ENCODE assay signal across 8 cellular contexts in genomic region chr17:10698116-10698818, GRCh38. TPM values are rescaled to one million over a fixed set of nuclear protein-coding genes. Genes with fewer than 3 reads are reported as not detected.
DNase-seq lines count a peak whose midpoint lies in the region; ATAC-seq, FAIRE-seq and TF ChIP-seq lines count a peak whose summit lies in the region.

No MANE protein-coding gene starts in this region.

- H2BK15ac ChIP-seq in H1 (ENCODE audit: low read length) = no peak overlapping the region

- TF ChIP-seq POLR2A in H1 (IDR thresholded peaks at IDR 0.05; ENCODE audit: control extremely low read depth in 1 of 2, low read depth in 2 of 2, low read length in 2 of 2) = peak in 1 of 2 experiments; percentile 29; a peak in 1 of 3 replicates

- WGBS in H1 (ENCODE audit: extremely low coverage in 1 of 2, insufficient coverage in 1 of 2, insufficient read length in 1 of 2, insufficient replicate concordance in 2 of 2, low coverage in 1 of 2, low lambda C conversion rate in 2 of 2, missing lambda C conversion rate in 1 of 2), 2 experiments = 35% methylated on average over 17 of the region's 17 CpGs; no CpG with 5 or more reads in 1 of the 2 experiments

- H4K91ac ChIP-seq in H1 (replicated peaks; ENCODE audit: insufficient read length, low read length) = no peak overlapping the region

- peak overlapping the region; percentile 81 to 93 for H3K4me3 ChIP-seq in Panc1 (ENCODE audit: low read depth in 2 of 2, low read length in 2 of 2)
- peak overlapping the region; percentile 76 to 97 (median 84) for H3K4me3 ChIP-seq in H1 (ENCODE audit: extremely low read depth in 1 of 4, insufficient read depth in 2 of 4, low read depth in 3 of 4, low read length in 4 of 4)
- H3K4me3 ChIP-seq in mucosa of rectum (ENCODE audit: low read length in 2 of 2) = peak overlapping the region; percentile 79 to 93

- peaks cover 0 to 5% of the 10 kb centered on the region in 2 experiments for H4K20me1 ChIP-seq in H1 (replicated peaks in 1 of 2; ENCODE audit: control insufficient read depth in 1 of 2, insufficient read depth in 2 of 2, low read length in 2 of 2)

- no peak for TF ChIP-seq RAD21 in H1 (IDR thresholded peaks at IDR 0.05 in 1 of 2, conservative IDR thresholded peaks at IDR 0.05 in 1 of 2; ENCODE audit: low read depth in 2 of 2, low read length in 2 of 2)

- H2BK120ac ChIP-seq in H1 (replicated peaks; ENCODE audit: low read depth, low read length) = no peak overlapping the region

- H3K9ac ChIP-seq in H1 (replicated peaks in 1 of 4; ENCODE audit: extremely low read depth in 1 of 4, low read depth in 3 of 4, low read length in 3 of 4) (peak overlapping the region in 3 of 4 experiments; percentile 49 to 79 (median 76); a peak in 5 of 7 replicates), mucosa of rectum (ENCODE audit: low read depth in 1 of 2, low read length in 2 of 2) (peak overlapping the region; percentile 94 to 97)

- H3K4me1 ChIP-seq in Panc1 (ENCODE audit: control insufficient read depth, insufficient read depth, low read length) (peaks cover 4% of the 10 kb centered on the region; the same call in 1 of the 2 replicates), H1 (replicated peaks in 1 of 4; ENCODE audit: control insufficient read depth in 3 of 4, insufficient read depth in 4 of 4, low read length in 3 of 4) (no peaks in the 10 kb centered on the region), mucosa of rectum (ENCODE audit: control insufficient read depth in 2 of 2, insufficient read depth in 2 of 2, low read length in 2 of 2) (peaks cover 9 to 10% of the 10 kb centered on the region in 2 donors)

- TSS peak; percentile 87 for BruUV-seq in Panc1 (replicated peaks; lab: Mats Ljungman, UMichigan)

- H2AFZ ChIP-seq in H1 (ENCODE audit: low read length) = 0 out of 2 replicates have a peak overlapping the region, but pooled peaks have one; percentile 51

- H3K18ac ChIP-seq in H1 (ENCODE audit: extremely low read depth, low read length) = no peak overlapping the region; the same call in 1 of the 2 replicates

- no peak for FAIRE-seq in H1 (lab: Jason Lieb, UNC)

- no peaks in the 10 kb centered on the region for H3K9me3 ChIP-seq in Panc1 (ENCODE audit: control insufficient read depth, insufficient read depth, low read depth, low read length)
- H3K9me3 ChIP-seq in H1 (ENCODE audit: insufficient read depth in 2 of 2, low read depth in 1 of 2, low read length in 1 of 2) = no peaks in the 10 kb centered on the region
- no peaks in the 10 kb centered on the region for H3K9me3 ChIP-seq in mucosa of rectum (ENCODE audit: control insufficient read depth in 2 of 2, low read length in 2 of 2)

- peak overlapping the region; percentile 72 for H4K5ac ChIP-seq in H1 (ENCODE audit: insufficient read length, low read depth, low read length)

- H3K4ac ChIP-seq in H1 (replicated peaks; ENCODE audit: insufficient read length, low read depth, low read length) = no peak overlapping the region

- H3K36me3 ChIP-seq in Panc1 (ENCODE audit: control insufficient read depth, insufficient read depth, low read length) (peaks cover 12% of the 10 kb centered on the region), H1 (ENCODE audit: control insufficient read depth in 2 of 4, insufficient read depth in 4 of 4, low read length in 3 of 4) (peaks cover 0 to 26% (median 11%) of the 10 kb centered on the region in 4 experiments; a peak in 5 of 8 replicates), mucosa of rectum (ENCODE audit: control insufficient read depth in 2 of 2, insufficient read depth in 2 of 2, low read length in 2 of 2) (peaks cover 10 to 16% of the 10 kb centered on the region in 2 donors)

- no peak overlapping the region for H4K8ac ChIP-seq in H1 (ENCODE audit: extremely low read depth, insufficient read depth, low read length)

- no peaks in the 10 kb centered on the region for H3K79me1 ChIP-seq in H1 (ENCODE audit: low read depth, low read length)

- no peak overlapping the region for H3K56ac ChIP-seq in H1 (replicated peaks; ENCODE audit: insufficient read length, low read depth, low read length)

- no peak overlapping the region for H2BK20ac ChIP-seq in H1 (ENCODE audit: low read length)

- H3K79me2 ChIP-seq in H1 (ENCODE audit: control insufficient read depth in 1 of 2, insufficient read depth in 2 of 2, low read length in 2 of 2) = peaks cover 8 to 49% of the 10 kb centered on the region in 2 experiments

- no peak for ATAC-seq in Panc1
- no peak for ATAC-seq in HG02623 (IDR thresholded peaks at IDR 0.05; ENCODE audit: unreplicated experiment)

- TF ChIP-seq CTCF in Panc1 (IDR thresholded peaks at IDR 0.05) (no peak), H1 (IDR thresholded peaks at IDR 0.05; ENCODE audit: control extremely low read depth in 1 of 3, insufficient read depth in 1 of 3, low read depth in 1 of 3, low read length in 3 of 3) (no peak)

- H2BK12ac ChIP-seq in H1 (ENCODE audit: low read depth, low read length) = no peak overlapping the region

- DNase-seq in DMS153 treated with DMSO at 0.1 percent for 48 hours (lab: John Stamatoyannopoulos, UW; ENCODE audit: unreplicated experiment) (peak; percentile 0), DMS153 (lab: John Stamatoyannopoulos, UW) (no peak), Panc1 (ENCODE audit: low read depth, low spot score) (no peak), H1 (ENCODE audit: low read depth in 1 of 2, low spot score in 2 of 2) (no peak), DMS79 (lab: John Stamatoyannopoulos, UW) (no peak), NCI-H2081 treated with DMSO at 0.1 percent for 48 hours (lab: John Stamatoyannopoulos, UW) (no peak)

- H3K23me2 ChIP-seq in H1 (ENCODE audit: low read depth, low read length) = peaks cover 3% of the 10 kb centered on the region; the same call in 1 of the 2 replicates

- intact Hi-C loops in Panc1 (cut with micrococcal nuclease; ENCODE audit: unreplicated experiment) = no loop called here

- no peaks in the 10 kb centered on the region for H3K27me3 ChIP-seq in Panc1 (ENCODE audit: control insufficient read depth, insufficient read depth, low read length)
- H3K27me3 ChIP-seq in H1 (replicated peaks in 1 of 4; ENCODE audit: control insufficient read depth in 3 of 4, extremely low read depth in 1 of 4, insufficient read depth in 3 of 4, low read length in 3 of 4) = no peaks in the 10 kb centered on the region
- H3K27me3 ChIP-seq in mucosa of rectum (ENCODE audit: control insufficient read depth in 2 of 2, insufficient read depth in 2 of 2, low read length in 2 of 2) = no peaks in the 10 kb centered on the region

- in situ Hi-C loops in Panc1 (cut with HindIII; ENCODE audit: low pct_unique_long_range_greater_than_20kb, low sequenced_read_pairs) = no loop called here

- no peak overlapping the region for H2AK5ac ChIP-seq in H1 (ENCODE audit: low read depth, low read length)

- CTCF ChIA-PET in Panc1 (lab: Charles Lee) (no interaction called here), H1 (lab: Charles Lee; ENCODE audit: partially characterized antibody) (no interaction called here)

- peak overlapping the region; percentile 93 for H3K27ac ChIP-seq in Panc1 (ENCODE audit: low read length)
- H3K27ac ChIP-seq in H1 (ENCODE audit: low read depth, low read length) = peak overlapping the region; percentile 85
- peak overlapping the region; percentile 90 to 93 for H3K27ac ChIP-seq in mucosa of rectum (ENCODE audit: low read depth in 2 of 2, low read length in 2 of 2)

- POLR2A ChIA-PET in Panc1 (lab: Charles Lee) = no interaction called here
- POLR2A ChIA-PET in H1 (lab: Charles Lee; ENCODE audit: partially characterized antibody) = no interaction called here

- TF ChIP-seq EP300 in H1 (IDR thresholded peaks at IDR 0.05; ENCODE audit: borderline replicate concordance in 1 of 2, low read depth in 2 of 2, low read length in 2 of 2) = no peak

- H3K23ac ChIP-seq in H1 (ENCODE audit: insufficient read length) = no peak overlapping the region

- H3K4me2 ChIP-seq in H1 (ENCODE audit: insufficient read depth in 1 of 2, low read depth in 2 of 2, low read length in 2 of 2) = peak overlapping the region; percentile 79 to 91

- H3K14ac ChIP-seq in H1 (ENCODE audit: insufficient read length) = no peak overlapping the region

- H2BK5ac ChIP-seq in H1 (ENCODE audit: low read depth, low read length) = no peak overlapping the region

RNA-seq across cellular contexts. Expression of gene ADPRM, which starts 0.9 kb away (rescaled TPM):
- total RNA-seq in Panc1 (2021; ENCODE audit: unreplicated experiment) = 2.4 TPM
- 2.3 TPM for polyA plus RNA-seq in Panc1 (2012; ENCODE audit: insufficient read length)
- total RNA-seq in H1 (2021; fragmentation: NEBNext Ultra II Directional; extraction: Animal tissue kit (Norgen Biotek cat#: 25700)) = 6.0 and 6.7 TPM in 2 replicates
- polyA plus RNA-seq in H1 (2011; rRNA removed) = 4.6 and 7.9 TPM in 2 replicates
- 7.0 TPM for polyA plus RNA-seq in H1 (2011; cell fraction: cytosol; rRNA removed)
- 2.3 TPM for polyA plus RNA-seq in H1 (2011; cell fraction: nucleus; rRNA removed)
- polyA plus RNA-seq in H1 (2012, experiment 1 of 2) = 6.5 to 10.8 TPM (median 7.0 TPM) in 4 replicates
- 0.98 TPM for polyA plus RNA-seq in H1 (2012, experiment 2 of 2)
- polyA plus RNA-seq in H1 (2013, experiment 1 of 2) = 6.1 TPM
- polyA plus RNA-seq in H1 (2013, experiment 2 of 2) = 5.7 TPM
- 7.6 and 10.8 TPM in 2 replicates for polyA minus RNA-seq in H1 (2011; rRNA and poly(A)+ RNA removed)
- polyA minus RNA-seq in H1 (2011; cell fraction: cytosol; rRNA and poly(A)+ RNA removed) = 3.4 TPM
- 8.0 TPM for polyA minus RNA-seq in H1 (2011; cell fraction: nucleus; rRNA and poly(A)+ RNA removed)

RNA-seq across cellular contexts. Expression of gene SCO1, which starts 0.9 kb away (rescaled TPM):
- 28.0 TPM for total RNA-seq in Panc1 (2021; ENCODE audit: unreplicated experiment)
- 21.7 TPM for polyA plus RNA-seq in Panc1 (2012; ENCODE audit: insufficient read length)
- 60.3 and 61.8 TPM in 2 replicates for total RNA-seq in H1 (2021; fragmentation: NEBNext Ultra II Directional; extraction: Animal tissue kit (Norgen Biotek cat#: 25700))
- polyA plus RNA-seq in H1 (2011; rRNA removed) = 16.6 and 18.7 TPM in 2 replicates
- 24.3 TPM for polyA plus RNA-seq in H1 (2011; cell fraction: cytosol; rRNA removed)
- polyA plus RNA-seq in H1 (2011; cell fraction: nucleus; rRNA removed) = 34.1 TPM
- 26.2 to 37.1 TPM (median 31.3 TPM) in 4 replicates for polyA plus RNA-seq in H1 (2012, experiment 1 of 2)
- polyA plus RNA-seq in H1 (2012, experiment 2 of 2) = 7.5 TPM
- 24.2 TPM for polyA plus RNA-seq in H1 (2013, experiment 1 of 2)
- 28.4 TPM for polyA plus RNA-seq in H1 (2013, experiment 2 of 2)
- 19.4 and 25.1 TPM in 2 replicates for polyA minus RNA-seq in H1 (2011; rRNA and poly(A)+ RNA removed)
- 36.3 TPM for polyA minus RNA-seq in H1 (2011; cell fraction: cytosol; rRNA and poly(A)+ RNA removed)
- 74.1 TPM for polyA minus RNA-seq in H1 (2011; cell fraction: nucleus; rRNA and poly(A)+ RNA removed)

RNA-seq across cellular contexts. Expression of gene TMEM220, which starts 31.6 kb away (rescaled TPM):
- 9.3 TPM for total RNA-seq in Panc1 (2021; ENCODE audit: unreplicated experiment)
- 9.6 TPM for polyA plus RNA-seq in Panc1 (2012; ENCODE audit: insufficient read length)
- 3.8 and 4.2 TPM in 2 replicates for total RNA-seq in H1 (2021; fragmentation: NEBNext Ultra II Directional; extraction: Animal tissue kit (Norgen Biotek cat#: 25700))
- polyA plus RNA-seq in H1 (2011; rRNA removed) = 2.8 and 4.1 TPM in 2 replicates
- 2.7 TPM for polyA plus RNA-seq in H1 (2011; cell fraction: cytosol; rRNA removed)
- polyA plus RNA-seq in H1 (2011; cell fraction: nucleus; rRNA removed) = 1.8 TPM
- polyA plus RNA-seq in H1 (2012, experiment 1 of 2) = 3.6 to 8.5 TPM (median 4.9 TPM) in 4 replicates
- polyA plus RNA-seq in H1 (2012, experiment 2 of 2) = 1.5 TPM
- polyA plus RNA-seq in H1 (2013, experiment 1 of 2) = 7.0 TPM
- 6.6 TPM for polyA plus RNA-seq in H1 (2013, experiment 2 of 2)
- polyA minus RNA-seq in H1 (2011; rRNA and poly(A)+ RNA removed) = 5.2 and 5.4 TPM in 2 replicates
- 1.5 TPM for polyA minus RNA-seq in H1 (2011; cell fraction: cytosol; rRNA and poly(A)+ RNA removed)
- 6.1 TPM for polyA minus RNA-seq in H1 (2011; cell fraction: nucleus; rRNA and poly(A)+ RNA removed)

RNA-seq across cellular contexts. Expression of gene MYH3, which starts 41.2 kb away (rescaled TPM):
- 1.6 TPM for total RNA-seq in Panc1 (2021; ENCODE audit: unreplicated experiment)
- polyA plus RNA-seq in Panc1 (2012; ENCODE audit: insufficient read length) = 0.91 TPM
- total RNA-seq in H1 (2021; fragmentation: NEBNext Ultra II Directional; extraction: Animal tissue kit (Norgen Biotek cat#: 25700)) = 0.99 and 1.8 TPM in 2 replicates
- polyA plus RNA-seq in H1 (2011; rRNA removed) = 0.65 and 1.6 TPM in 2 replicates
- 1.7 TPM for polyA plus RNA-seq in H1 (2011; cell fraction: cytosol; rRNA removed)
- 3.9 TPM for polyA plus RNA-seq in H1 (2011; cell fraction: nucleus; rRNA removed)
- 1.7 to 2.0 TPM (median 2.0 TPM) in 4 replicates for polyA plus RNA-seq in H1 (2012, experiment 1 of 2)
- polyA plus RNA-seq in H1 (2012, experiment 2 of 2) = 0.25 TPM
- polyA plus RNA-seq in H1 (2013, experiment 1 of 2) = 2.1 TPM
- 1.4 TPM for polyA plus RNA-seq in H1 (2013, experiment 2 of 2)
- polyA minus RNA-seq in H1 (2011; rRNA and poly(A)+ RNA removed) = 0.95 and 1.2 TPM in 2 replicates
- 1.4 TPM for polyA minus RNA-seq in H1 (2011; cell fraction: cytosol; rRNA and poly(A)+ RNA removed)
- 3.4 TPM for polyA minus RNA-seq in H1 (2011; cell fraction: nucleus; rRNA and poly(A)+ RNA removed)
